In the genomic region with DNA sequence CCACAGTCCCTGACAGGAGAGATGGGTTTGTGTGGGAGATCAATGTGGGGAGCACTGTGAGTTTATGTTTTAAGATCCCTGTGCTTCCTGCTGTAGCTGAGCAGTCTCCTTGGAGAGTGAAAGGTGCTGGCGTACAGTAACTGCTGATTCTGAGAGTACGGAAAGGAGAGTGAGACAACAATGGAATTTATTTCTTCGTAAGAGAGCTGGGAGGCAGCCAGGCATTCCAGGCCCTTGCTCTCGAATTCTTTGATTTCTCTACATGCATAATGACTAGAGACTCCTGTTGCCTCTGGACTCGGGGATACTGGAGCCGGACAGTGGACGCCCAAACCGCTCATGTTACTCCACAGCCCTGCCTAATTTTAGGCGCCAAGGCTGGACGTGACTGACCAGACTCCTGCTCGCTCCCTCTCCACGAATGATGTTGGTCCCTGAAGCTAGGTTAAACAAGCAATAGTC, we compare ENCODE assay signal across 1 cellular context.
TF ChIP-seq lines count a peak whose summit lies in the region.

No MANE protein-coding gene starts in this region.

TF ChIP-seq in HepG2, 621 proteins besides CTCF, POLR2A, EP300 and RAD21:
- TF ChIP-seq, protein P1, sequence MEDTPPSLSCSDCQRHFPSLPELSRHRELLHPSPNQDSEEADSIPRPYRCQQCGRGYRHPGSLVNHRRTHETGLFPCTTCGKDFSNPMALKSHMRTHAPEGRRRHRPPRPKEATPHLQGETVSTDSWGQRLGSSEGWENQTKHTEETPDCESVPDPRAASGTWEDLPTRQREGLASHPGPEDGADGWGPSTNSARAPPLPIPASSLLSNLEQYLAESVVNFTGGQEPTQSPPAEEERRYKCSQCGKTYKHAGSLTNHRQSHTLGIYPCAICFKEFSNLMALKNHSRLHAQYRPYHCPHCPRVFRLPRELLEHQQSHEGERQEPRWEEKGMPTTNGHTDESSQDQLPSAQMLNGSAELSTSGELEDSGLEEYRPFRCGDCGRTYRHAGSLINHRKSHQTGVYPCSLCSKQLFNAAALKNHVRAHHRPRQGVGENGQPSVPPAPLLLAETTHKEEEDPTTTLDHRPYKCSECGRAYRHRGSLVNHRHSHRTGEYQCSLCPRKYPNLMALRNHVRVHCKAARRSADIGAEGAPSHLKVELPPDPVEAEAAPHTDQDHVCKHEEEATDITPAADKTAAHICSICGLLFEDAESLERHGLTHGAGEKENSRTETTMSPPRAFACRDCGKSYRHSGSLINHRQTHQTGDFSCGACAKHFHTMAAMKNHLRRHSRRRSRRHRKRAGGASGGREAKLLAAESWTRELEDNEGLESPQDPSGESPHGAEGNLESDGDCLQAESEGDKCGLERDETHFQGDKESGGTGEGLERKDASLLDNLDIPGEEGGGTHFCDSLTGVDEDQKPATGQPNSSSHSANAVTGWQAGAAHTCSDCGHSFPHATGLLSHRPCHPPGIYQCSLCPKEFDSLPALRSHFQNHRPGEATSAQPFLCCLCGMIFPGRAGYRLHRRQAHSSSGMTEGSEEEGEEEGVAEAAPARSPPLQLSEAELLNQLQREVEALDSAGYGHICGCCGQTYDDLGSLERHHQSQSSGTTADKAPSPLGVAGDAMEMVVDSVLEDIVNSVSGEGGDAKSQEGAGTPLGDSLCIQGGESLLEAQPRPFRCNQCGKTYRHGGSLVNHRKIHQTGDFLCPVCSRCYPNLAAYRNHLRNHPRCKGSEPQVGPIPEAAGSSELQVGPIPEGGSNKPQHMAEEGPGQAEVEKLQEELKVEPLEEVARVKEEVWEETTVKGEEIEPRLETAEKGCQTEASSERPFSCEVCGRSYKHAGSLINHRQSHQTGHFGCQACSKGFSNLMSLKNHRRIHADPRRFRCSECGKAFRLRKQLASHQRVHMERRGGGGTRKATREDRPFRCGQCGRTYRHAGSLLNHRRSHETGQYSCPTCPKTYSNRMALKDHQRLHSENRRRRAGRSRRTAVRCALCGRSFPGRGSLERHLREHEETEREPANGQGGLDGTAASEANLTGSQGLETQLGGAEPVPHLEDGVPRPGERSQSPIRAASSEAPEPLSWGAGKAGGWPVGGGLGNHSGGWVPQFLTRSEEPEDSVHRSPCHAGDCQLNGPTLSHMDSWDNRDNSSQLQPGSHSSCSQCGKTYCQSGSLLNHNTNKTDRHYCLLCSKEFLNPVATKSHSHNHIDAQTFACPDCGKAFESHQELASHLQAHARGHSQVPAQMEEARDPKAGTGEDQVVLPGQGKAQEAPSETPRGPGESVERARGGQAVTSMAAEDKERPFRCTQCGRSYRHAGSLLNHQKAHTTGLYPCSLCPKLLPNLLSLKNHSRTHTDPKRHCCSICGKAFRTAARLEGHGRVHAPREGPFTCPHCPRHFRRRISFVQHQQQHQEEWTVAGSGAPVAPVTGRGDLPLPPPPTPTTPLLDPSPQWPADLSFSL (CRISPR knock-in tag; IDR thresholded peaks at IDR 0.05), result no peak
- TF ChIP-seq ZNF24 (IDR thresholded peaks at IDR 0.05) (no peak), TFDP1 (CRISPR knock-in tag; IDR thresholded peaks at IDR 0.05; ENCODE audit: borderline replicate concordance) (no peak), ZNF616 (CRISPR knock-in tag; IDR thresholded peaks at IDR 0.05; ENCODE audit: low read depth) (no peak), ZNF703 (CRISPR knock-in tag; IDR thresholded peaks at IDR 0.05; ENCODE audit: borderline replicate concordance) (no peak), MAFK (conservative IDR thresholded peaks at IDR 0.05 in 1 of 2, IDR thresholded peaks at IDR 0.05 in 1 of 2; ENCODE audit: low read length in 2 of 2) (no peak), ZNF547 (CRISPR knock-in tag; IDR thresholded peaks at IDR 0.05) (no peak), MXI1 (IDR thresholded peaks at IDR 0.05; ENCODE audit: borderline replicate concordance, low read depth, low read length) (no peak), ZIK1 (CRISPR knock-in tag; IDR thresholded peaks at IDR 0.05; ENCODE audit: borderline replicate concordance, low read depth) (no peak), ZNF275 (CRISPR knock-in tag; IDR thresholded peaks at IDR 0.05; ENCODE audit: borderline replicate concordance) (no peak), EHMT2 (IDR thresholded peaks at IDR 0.05; ENCODE audit: borderline replicate concordance, low read depth, low read length) (no peak), SYNCRIP (IDR thresholded peaks at IDR 0.05; ENCODE audit: insufficient read depth, low read depth, low read length) (no peak), ZSCAN31 (CRISPR knock-in tag; IDR thresholded peaks at IDR 0.05; ENCODE audit: low read depth) (no peak), GTF3A (CRISPR knock-in tag; conservative IDR thresholded peaks at IDR 0.05) (no peak), ZNF550 (CRISPR knock-in tag; IDR thresholded peaks at IDR 0.05; ENCODE audit: borderline replicate concordance) (no peak), HOXA9 (CRISPR knock-in tag; IDR thresholded peaks at IDR 0.05; ENCODE audit: borderline replicate concordance) (no peak)
- TF ChIP-seq, protein P2, sequence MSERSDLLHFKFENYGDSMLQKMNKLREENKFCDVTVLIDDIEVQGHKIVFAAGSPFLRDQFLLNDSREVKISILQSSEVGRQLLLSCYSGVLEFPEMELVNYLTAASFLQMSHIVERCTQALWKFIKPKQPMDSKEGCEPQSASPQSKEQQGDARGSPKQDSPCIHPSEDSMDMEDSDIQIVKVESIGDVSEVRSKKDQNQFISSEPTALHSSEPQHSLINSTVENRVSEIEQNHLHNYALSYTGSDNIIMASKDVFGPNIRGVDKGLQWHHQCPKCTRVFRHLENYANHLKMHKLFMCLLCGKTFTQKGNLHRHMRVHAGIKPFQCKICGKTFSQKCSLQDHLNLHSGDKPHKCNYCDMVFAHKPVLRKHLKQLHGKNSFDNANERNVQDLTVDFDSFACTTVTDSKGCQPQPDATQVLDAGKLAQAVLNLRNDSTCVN (CRISPR knock-in tag; IDR thresholded peaks at IDR 0.05; ENCODE audit: borderline replicate concordance), result no peak
- TF ChIP-seq, protein P3, sequence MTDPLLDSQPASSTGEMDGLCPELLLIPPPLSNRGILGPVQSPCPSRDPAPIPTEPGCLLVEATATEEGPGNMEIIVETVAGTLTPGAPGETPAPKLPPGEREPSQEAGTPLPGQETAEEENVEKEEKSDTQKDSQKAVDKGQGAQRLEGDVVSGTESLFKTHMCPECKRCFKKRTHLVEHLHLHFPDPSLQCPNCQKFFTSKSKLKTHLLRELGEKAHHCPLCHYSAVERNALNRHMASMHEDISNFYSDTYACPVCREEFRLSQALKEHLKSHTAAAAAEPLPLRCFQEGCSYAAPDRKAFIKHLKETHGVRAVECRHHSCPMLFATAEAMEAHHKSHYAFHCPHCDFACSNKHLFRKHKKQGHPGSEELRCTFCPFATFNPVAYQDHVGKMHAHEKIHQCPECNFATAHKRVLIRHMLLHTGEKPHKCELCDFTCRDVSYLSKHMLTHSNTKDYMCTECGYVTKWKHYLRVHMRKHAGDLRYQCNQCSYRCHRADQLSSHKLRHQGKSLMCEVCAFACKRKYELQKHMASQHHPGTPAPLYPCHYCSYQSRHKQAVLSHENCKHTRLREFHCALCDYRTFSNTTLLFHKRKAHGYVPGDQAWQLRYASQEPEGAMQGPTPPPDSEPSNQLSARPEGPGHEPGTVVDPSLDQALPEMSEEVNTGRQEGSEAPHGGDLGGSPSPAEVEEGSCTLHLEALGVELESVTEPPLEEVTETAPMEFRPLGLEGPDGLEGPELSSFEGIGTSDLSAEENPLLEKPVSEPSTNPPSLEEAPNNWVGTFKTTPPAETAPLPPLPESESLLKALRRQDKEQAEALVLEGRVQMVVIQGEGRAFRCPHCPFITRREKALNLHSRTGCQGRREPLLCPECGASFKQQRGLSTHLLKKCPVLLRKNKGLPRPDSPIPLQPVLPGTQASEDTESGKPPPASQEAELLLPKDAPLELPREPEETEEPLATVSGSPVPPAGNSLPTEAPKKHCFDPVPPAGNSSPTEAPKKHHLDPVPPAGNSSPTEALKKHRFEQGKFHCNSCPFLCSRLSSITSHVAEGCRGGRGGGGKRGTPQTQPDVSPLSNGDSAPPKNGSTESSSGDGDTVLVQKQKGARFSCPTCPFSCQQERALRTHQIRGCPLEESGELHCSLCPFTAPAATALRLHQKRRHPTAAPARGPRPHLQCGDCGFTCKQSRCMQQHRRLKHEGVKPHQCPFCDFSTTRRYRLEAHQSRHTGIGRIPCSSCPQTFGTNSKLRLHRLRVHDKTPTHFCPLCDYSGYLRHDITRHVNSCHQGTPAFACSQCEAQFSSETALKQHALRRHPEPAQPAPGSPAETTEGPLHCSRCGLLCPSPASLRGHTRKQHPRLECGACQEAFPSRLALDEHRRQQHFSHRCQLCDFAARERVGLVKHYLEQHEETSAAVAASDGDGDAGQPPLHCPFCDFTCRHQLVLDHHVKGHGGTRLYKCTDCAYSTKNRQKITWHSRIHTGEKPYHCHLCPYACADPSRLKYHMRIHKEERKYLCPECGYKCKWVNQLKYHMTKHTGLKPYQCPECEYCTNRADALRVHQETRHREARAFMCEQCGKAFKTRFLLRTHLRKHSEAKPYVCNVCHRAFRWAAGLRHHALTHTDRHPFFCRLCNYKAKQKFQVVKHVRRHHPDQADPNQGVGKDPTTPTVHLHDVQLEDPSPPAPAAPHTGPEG (CRISPR knock-in tag; IDR thresholded peaks at IDR 0.05), result no peak
- TF ChIP-seq, protein P4, sequence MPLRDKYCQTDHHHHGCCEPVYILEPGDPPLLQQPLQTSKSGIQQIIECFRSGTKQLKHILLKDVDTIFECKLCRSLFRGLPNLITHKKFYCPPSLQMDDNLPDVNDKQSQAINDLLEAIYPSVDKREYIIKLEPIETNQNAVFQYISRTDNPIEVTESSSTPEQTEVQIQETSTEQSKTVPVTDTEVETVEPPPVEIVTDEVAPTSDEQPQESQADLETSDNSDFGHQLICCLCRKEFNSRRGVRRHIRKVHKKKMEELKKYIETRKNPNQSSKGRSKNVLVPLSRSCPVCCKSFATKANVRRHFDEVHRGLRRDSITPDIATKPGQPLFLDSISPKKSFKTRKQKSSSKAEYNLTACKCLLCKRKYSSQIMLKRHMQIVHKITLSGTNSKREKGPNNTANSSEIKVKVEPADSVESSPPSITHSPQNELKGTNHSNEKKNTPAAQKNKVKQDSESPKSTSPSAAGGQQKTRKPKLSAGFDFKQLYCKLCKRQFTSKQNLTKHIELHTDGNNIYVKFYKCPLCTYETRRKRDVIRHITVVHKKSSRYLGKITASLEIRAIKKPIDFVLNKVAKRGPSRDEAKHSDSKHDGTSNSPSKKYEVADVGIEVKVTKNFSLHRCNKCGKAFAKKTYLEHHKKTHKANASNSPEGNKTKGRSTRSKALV (CRISPR knock-in tag; IDR thresholded peaks at IDR 0.05), result no peak
- TF ChIP-seq, protein P5, sequence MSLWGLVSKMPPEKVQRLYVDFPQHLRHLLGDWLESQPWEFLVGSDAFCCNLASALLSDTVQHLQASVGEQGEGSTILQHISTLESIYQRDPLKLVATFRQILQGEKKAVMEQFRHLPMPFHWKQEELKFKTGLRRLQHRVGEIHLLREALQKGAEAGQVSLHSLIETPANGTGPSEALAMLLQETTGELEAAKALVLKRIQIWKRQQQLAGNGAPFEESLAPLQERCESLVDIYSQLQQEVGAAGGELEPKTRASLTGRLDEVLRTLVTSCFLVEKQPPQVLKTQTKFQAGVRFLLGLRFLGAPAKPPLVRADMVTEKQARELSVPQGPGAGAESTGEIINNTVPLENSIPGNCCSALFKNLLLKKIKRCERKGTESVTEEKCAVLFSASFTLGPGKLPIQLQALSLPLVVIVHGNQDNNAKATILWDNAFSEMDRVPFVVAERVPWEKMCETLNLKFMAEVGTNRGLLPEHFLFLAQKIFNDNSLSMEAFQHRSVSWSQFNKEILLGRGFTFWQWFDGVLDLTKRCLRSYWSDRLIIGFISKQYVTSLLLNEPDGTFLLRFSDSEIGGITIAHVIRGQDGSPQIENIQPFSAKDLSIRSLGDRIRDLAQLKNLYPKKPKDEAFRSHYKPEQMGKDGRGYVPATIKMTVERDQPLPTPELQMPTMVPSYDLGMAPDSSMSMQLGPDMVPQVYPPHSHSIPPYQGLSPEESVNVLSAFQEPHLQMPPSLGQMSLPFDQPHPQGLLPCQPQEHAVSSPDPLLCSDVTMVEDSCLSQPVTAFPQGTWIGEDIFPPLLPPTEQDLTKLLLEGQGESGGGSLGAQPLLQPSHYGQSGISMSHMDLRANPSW (CRISPR knock-in tag; IDR thresholded peaks at IDR 0.05; ENCODE audit: borderline replicate concordance), result no peak
TF ChIP-seq in HepG2: peak in this region for 0.
